In the genomic region with DNA sequence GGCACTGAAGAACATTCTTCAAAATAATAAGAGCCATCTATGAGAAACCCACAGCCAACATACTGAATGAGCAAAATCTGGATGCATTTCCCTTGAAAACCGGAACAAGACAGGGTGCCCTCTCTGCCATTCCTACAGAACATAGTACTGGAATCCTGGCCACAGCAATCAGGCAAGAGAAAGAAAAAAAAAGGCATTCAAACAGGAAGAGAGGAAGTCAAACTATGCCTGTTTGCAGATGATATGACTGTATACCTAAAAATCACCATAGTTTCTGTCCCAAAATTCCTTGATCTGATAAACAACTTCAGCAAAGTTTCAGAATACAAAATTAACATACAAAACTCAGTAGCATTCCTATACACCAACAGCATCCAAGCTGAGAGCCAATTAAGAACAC, we compare ENCODE assay signal across 22 cellular contexts.
A peak's percentile ranks its signal among the peaks of the same experiment; 100 is the strongest.
DNase-seq lines count a peak whose midpoint lies in the region; ATAC-seq and TF ChIP-seq lines count a peak whose summit lies in the region.
"Had no signal": no experiment of that assay in that cellular context is flagged by ENCODE, and none has a peak within 500 bp of the region (broad histone marks: within the 10 kb centered on the region; RNA-seq: fewer than 3 reads in every experiment).

No MANE protein-coding gene starts in this region.

- H3K36me3 Mint-ChIP-seq in GM23338 (ENCODE audit: low read depth) (no peaks in the 10 kb centered on the region), endothelial cell (ENCODE audit: low read depth, unreplicated experiment) (no peaks in the 10 kb centered on the region), glutamatergic neuron (ENCODE audit: unreplicated experiment) (no peaks in the 10 kb centered on the region)
- no peaks in the 10 kb centered on the region for H3K36me3 Mint-ChIP-seq in activated CD4-positive, alpha-beta T cell treated with anti-CD3 and anti-CD28 coated beads, Interleukin-2, amount 10 ng/mL, durations not matched to agents 7 days and 5 days (ENCODE audit: low read depth)
- H3K36me3 Mint-ChIP-seq: CD4-positive, alpha-beta memory T cell had no signal

- H3F3A ChIP-seq in GM23338 (replicated peaks; ENCODE audit: low read depth): no peaks in the 10 kb centered on the region

- no peak overlapping the region for H3K4me3 ChIP-seq in GM23338
- H3K4me3 ChIP-seq: A549, GM12878, HAP-1 had no signal

- POLR2A ChIA-PET in activated CD4-positive, alpha-beta T cell treated with anti-CD3 and anti-CD28 coated beads, Interleukin-2, amount 10 ng/mL, durations not matched to agents 7 days and 5 days (lab: Charles Lee): no interaction called here

- no peak overlapping the region for H3K4me3 Mint-ChIP-seq in GM23338
- no peak overlapping the region for H3K4me3 Mint-ChIP-seq in endothelial cell (ENCODE audit: unreplicated experiment)
- H3K4me3 Mint-ChIP-seq in glutamatergic neuron (ENCODE audit: unreplicated experiment): no peak overlapping the region
- H3K4me3 Mint-ChIP-seq in activated CD4-positive, alpha-beta T cell treated with anti-CD3 and anti-CD28 coated beads, Interleukin-2, amount 10 ng/mL, durations not matched to agents 7 days and 5 days: no peak overlapping the region
- H3K4me3 Mint-ChIP-seq: CD4-positive, alpha-beta memory T cell; HFFc6 had no signal

- H4K20me1 ChIP-seq in GM23338 (replicated peaks; ENCODE audit: insufficient read depth): no peaks in the 10 kb centered on the region

- no peak overlapping the region for H3K4me2 ChIP-seq in GM23338
- H3K4me2 ChIP-seq: A549 had no signal

- CTCF ChIA-PET in activated CD4-positive, alpha-beta T cell treated with anti-CD3 and anti-CD28 coated beads, Interleukin-2, amount 10 ng/mL, durations not matched to agents 7 days and 5 days (lab: Charles Lee): no interaction called here

- H3K9me3 Mint-ChIP-seq in GM23338: no peaks in the 10 kb centered on the region; the same call in 2 of the 3 replicates
- no peaks in the 10 kb centered on the region for H3K9me3 Mint-ChIP-seq in endothelial cell (ENCODE audit: unreplicated experiment)
- peaks cover 8% of the 10 kb centered on the region for H3K9me3 Mint-ChIP-seq in glutamatergic neuron (ENCODE audit: unreplicated experiment)
- peaks cover 4% of the 10 kb centered on the region for H3K9me3 Mint-ChIP-seq in activated CD4-positive, alpha-beta T cell treated with anti-CD3 and anti-CD28 coated beads, Interleukin-2, amount 10 ng/mL, durations not matched to agents 7 days and 5 days

- H3K27ac ChIP-seq in GM23338 (ENCODE audit: low read depth): no peak overlapping the region
- H3K27ac ChIP-seq: A549 had no signal

- DNase-seq in GM23338 (ENCODE audit: low spot score) (no peak), endothelial cell (ENCODE audit: low spot score) (no peak), glutamatergic neuron (no peak), NCI-H2081 treated with DMSO at 0.1 percent for 48 hours (lab: John Stamatoyannopoulos, UW) (no peak), amygdala (lab: John Stamatoyannopoulos, UW) (no peak)
- DNase-seq in activated CD4-positive, alpha-beta T cell treated with anti-CD3 and anti-CD28 coated beads, Interleukin-2, amount 10 ng/mL, durations not matched to agents 7 days and 5 days: no peak
- DNase-seq: 8988T; ACHN; C1 segment of cervical spinal cord; Calu3; CD4-positive, alpha-beta memory T cell; COR-L47; DMS153; DND-41; EL; GDM1; GOT3; HFFc6 had no signal

- TF ChIP-seq CTCF in GM23338 (conservative IDR thresholded peaks at IDR 0.05; ENCODE audit: low read depth in 2 of 2) (no peak), endothelial cell (IDR thresholded peaks at IDR 0.05; ENCODE audit: unreplicated experiment) (no peak), glutamatergic neuron (IDR thresholded peaks at IDR 0.05; ENCODE audit: partially characterized antibody, unreplicated experiment) (no peak)

- peak overlapping the region; percentile 43; the same call in 1 of the 2 replicates for H2AFZ ChIP-seq in GM23338

- ATAC-seq in GM23338 (no peak), GM19351 (IDR thresholded peaks at IDR 0.05; ENCODE audit: unreplicated experiment) (no peak)
- ATAC-seq: A549, GM12878 had no signal

- peaks cover 16% of the 10 kb centered on the region for H3K9me2 ChIP-seq in GM23338 (ENCODE audit: insufficient read depth)

- H3K27ac Mint-ChIP-seq in GM23338: no peak overlapping the region
- peak overlapping the region; percentile 86 for H3K27ac Mint-ChIP-seq in endothelial cell (ENCODE audit: unreplicated experiment)
- peak overlapping the region; percentile 14 for H3K27ac Mint-ChIP-seq in glutamatergic neuron (ENCODE audit: unreplicated experiment)
- H3K27ac Mint-ChIP-seq in activated CD4-positive, alpha-beta T cell treated with anti-CD3 and anti-CD28 coated beads, Interleukin-2, amount 10 ng/mL, durations not matched to agents 7 days and 5 days: no peak overlapping the region
- H3K27ac Mint-ChIP-seq: CD4-positive, alpha-beta memory T cell; HFFc6 had no signal

- no peaks in the 10 kb centered on the region for H3K4me1 Mint-ChIP-seq in GM23338
- H3K4me1 Mint-ChIP-seq in endothelial cell (ENCODE audit: unreplicated experiment): peaks cover 11% of the 10 kb centered on the region
- no peaks in the 10 kb centered on the region for H3K4me1 Mint-ChIP-seq in glutamatergic neuron (ENCODE audit: low read depth, unreplicated experiment)
- H3K4me1 Mint-ChIP-seq in activated CD4-positive, alpha-beta T cell treated with anti-CD3 and anti-CD28 coated beads, Interleukin-2, amount 10 ng/mL, durations not matched to agents 7 days and 5 days: no peaks in the 10 kb centered on the region
- H3K4me1 Mint-ChIP-seq: CD4-positive, alpha-beta memory T cell had no signal

- no peaks in the 10 kb centered on the region for H3K36me3 ChIP-seq in GM23338 (ENCODE audit: insufficient read depth)
- H3K36me3 ChIP-seq: HAP-1 had no signal

- no peaks in the 10 kb centered on the region for H3K4me1 ChIP-seq in GM23338 (ENCODE audit: insufficient read depth)
- H3K4me1 ChIP-seq: A549, HAP-1 had no signal

- H3K27me3 ChIP-seq in GM23338 (ENCODE audit: insufficient read depth): no peaks in the 10 kb centered on the region

- no peaks in the 10 kb centered on the region for H3K79me2 ChIP-seq in GM23338 (replicated peaks; ENCODE audit: insufficient read depth)

- H3K27me3 Mint-ChIP-seq in GM23338 (ENCODE audit: insufficient read depth, low read depth, poor library complexity): no peaks in the 10 kb centered on the region
- no peaks in the 10 kb centered on the region for H3K27me3 Mint-ChIP-seq in endothelial cell (ENCODE audit: unreplicated experiment)
- no peaks in the 10 kb centered on the region for H3K27me3 Mint-ChIP-seq in glutamatergic neuron (ENCODE audit: unreplicated experiment)
- peaks cover 22% of the 10 kb centered on the region for H3K27me3 Mint-ChIP-seq in activated CD4-positive, alpha-beta T cell treated with anti-CD3 and anti-CD28 coated beads, Interleukin-2, amount 10 ng/mL, durations not matched to agents 7 days and 5 days

TF ChIP-seq in GM23338, 12 proteins besides CTCF, POLR2A, EP300 and RAD21 (continues in another document):
- TF ChIP-seq ZNF331 (CRISPR knock-in tag; IDR thresholded peaks at IDR 0.05; ENCODE audit: low read depth) (no peak), EZH2phosphoT487 (IDR thresholded peaks at IDR 0.05; ENCODE audit: unreplicated experiment) (no peak), STAT1 (IDR thresholded peaks at IDR 0.05; ENCODE audit: unreplicated experiment) (no peak), POLR2AphosphoS5 (IDR thresholded peaks at IDR 0.05; ENCODE audit: low read depth) (no peak), ETS1 (IDR thresholded peaks at IDR 0.05) (no peak), REST (IDR thresholded peaks at IDR 0.05; ENCODE audit: unreplicated experiment) (no peak), NANOG (IDR thresholded peaks at IDR 0.05; ENCODE audit: borderline replicate concordance) (no peak), CREB1 (CRISPR knock-in tag; IDR thresholded peaks at IDR 0.05; ENCODE audit: low read depth) (no peak)

Comparison
In these comparisons a context has a peak if more than half of its experiments do, and no peak if none do; other contexts are left out.
1. H3K27ac Mint-ChIP-seq: peak in endothelial cell (single experiment) and glutamatergic neuron (single experiment); none in GM23338 (single experiment) and activated CD4-positive, alpha-beta T cell treated with anti-CD3 and anti-CD28 coated beads, Interleukin-2, amount 10 ng/mL, durations not matched to agents 7 days and 5 days (single experiment).